Comparison of ENCODE assay signal across 10 cellular contexts in the genomic region with DNA sequence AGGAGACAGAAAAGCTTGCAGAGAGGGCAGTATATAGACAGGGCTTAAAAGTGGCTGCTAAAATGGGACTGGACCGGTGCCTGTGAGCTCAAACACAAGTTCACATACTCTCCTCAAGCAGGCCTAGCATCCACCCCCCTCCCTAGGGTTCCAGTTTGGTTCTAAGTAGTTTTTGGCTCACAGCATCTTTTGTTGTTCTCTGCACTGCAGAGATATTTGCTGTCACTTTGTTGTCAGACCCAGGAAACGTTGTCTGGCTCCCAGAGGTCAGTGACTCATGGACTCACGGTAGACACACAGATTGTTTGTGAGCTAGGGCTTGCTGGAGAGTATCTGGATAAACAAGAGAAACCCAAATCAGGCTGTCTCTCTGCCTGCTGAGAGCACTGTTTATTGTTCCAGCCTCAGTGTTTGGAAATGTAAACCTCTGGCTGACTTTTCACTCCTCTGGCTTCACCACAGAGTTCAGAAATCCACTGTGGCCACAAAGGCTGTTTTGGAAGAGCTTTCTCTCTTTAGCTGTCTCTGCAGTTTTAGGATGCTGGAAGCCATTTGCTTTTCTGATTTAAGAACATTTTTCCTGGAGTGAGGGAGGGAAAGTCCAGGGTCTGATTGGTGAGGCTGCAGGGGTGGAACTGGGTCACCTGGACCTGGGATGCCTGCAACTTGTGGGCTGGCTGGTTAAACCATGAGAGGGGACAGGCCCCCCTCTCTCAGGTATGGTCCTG.
DNase-seq lines count a peak whose midpoint lies in the region; ATAC-seq, FAIRE-seq and TF ChIP-seq lines count a peak whose summit lies in the region.
"Had no signal": no experiment of that assay in that cellular context is flagged by ENCODE, and none has a peak within 500 bp of the region (broad histone marks: within the 10 kb centered on the region; RNA-seq: fewer than 3 reads in every experiment).

No MANE protein-coding gene starts in this region.

- DNase-seq in NCI-H510A treated with DMSO at 0.1 percent for 48 hours (lab: John Stamatoyannopoulos, UW) (peak; percentile 7), NCI-H510A (lab: John Stamatoyannopoulos, UW) (no peak), dorsolateral prefrontal cortex (peak in 1 of 10 donors; percentile 63), medulla oblongata (ENCODE audit: extremely low spot score) (peak; percentile 69), urothelium cell line (ENCODE audit: low spot score) (peak; percentile 64), NCI-H2081 (lab: John Stamatoyannopoulos, UW) (no peak), middle frontal gyrus (ENCODE audit: extremely low spot score, low spot score) (no peak)
- DNase-seq: NCI-H1048 had no signal

- peak overlapping the region in 51 of 59 donors; percentile 1 to 88 (median 69) for H3K27ac ChIP-seq in dorsolateral prefrontal cortex
- H3K27ac ChIP-seq: A549 had no signal

- TF ChIP-seq CTCF in dorsolateral prefrontal cortex (IDR thresholded peaks at IDR 0.05 in 54 of 56, conservative IDR thresholded peaks at IDR 0.05 in 2 of 56; ENCODE audit: low read depth in 1 of 56, partially characterized antibody in 56 of 56), result peak in 1 of 56 donors; percentile 10

- no peak for ATAC-seq in GM18858 (IDR thresholded peaks at IDR 0.05; ENCODE audit: unreplicated experiment)
- ATAC-seq: A549 had no signal

- peak; percentile 44 for FAIRE-seq in urothelium cell line (lab: Jason Lieb, UNC)
- FAIRE-seq: A549 had no signal

- H3K27me3 ChIP-seq in dorsolateral prefrontal cortex, result no peaks in the 10 kb centered on the region

- intact Hi-C loops in dorsolateral prefrontal cortex (cut with DNase I), result no loop called here

- H3K4me3 ChIP-seq in dorsolateral prefrontal cortex, result no peak overlapping the region
- H3K4me3 ChIP-seq: A549 had no signal

Comparison
In these comparisons a context has a peak if more than half of its experiments do, and no peak if none do; other contexts are left out.
1. DNase-seq: peak in NCI-H510A treated with DMSO at 0.1 percent for 48 hours (single experiment), medulla oblongata (single experiment) and urothelium cell line (single experiment); none in NCI-H510A (single experiment), NCI-H2081 (0 of 2) and middle frontal gyrus (single experiment).